ENCODE assay signal across 2 cellular contexts in genomic region chr1:90106271-90106670, GRCh38.
TF ChIP-seq lines count a peak whose summit lies in the region.

No MANE protein-coding gene starts in this region.

TF ChIP-seq in GM23338, 12 proteins besides CTCF, POLR2A, EP300 and RAD21:
- TF ChIP-seq, protein P1, sequence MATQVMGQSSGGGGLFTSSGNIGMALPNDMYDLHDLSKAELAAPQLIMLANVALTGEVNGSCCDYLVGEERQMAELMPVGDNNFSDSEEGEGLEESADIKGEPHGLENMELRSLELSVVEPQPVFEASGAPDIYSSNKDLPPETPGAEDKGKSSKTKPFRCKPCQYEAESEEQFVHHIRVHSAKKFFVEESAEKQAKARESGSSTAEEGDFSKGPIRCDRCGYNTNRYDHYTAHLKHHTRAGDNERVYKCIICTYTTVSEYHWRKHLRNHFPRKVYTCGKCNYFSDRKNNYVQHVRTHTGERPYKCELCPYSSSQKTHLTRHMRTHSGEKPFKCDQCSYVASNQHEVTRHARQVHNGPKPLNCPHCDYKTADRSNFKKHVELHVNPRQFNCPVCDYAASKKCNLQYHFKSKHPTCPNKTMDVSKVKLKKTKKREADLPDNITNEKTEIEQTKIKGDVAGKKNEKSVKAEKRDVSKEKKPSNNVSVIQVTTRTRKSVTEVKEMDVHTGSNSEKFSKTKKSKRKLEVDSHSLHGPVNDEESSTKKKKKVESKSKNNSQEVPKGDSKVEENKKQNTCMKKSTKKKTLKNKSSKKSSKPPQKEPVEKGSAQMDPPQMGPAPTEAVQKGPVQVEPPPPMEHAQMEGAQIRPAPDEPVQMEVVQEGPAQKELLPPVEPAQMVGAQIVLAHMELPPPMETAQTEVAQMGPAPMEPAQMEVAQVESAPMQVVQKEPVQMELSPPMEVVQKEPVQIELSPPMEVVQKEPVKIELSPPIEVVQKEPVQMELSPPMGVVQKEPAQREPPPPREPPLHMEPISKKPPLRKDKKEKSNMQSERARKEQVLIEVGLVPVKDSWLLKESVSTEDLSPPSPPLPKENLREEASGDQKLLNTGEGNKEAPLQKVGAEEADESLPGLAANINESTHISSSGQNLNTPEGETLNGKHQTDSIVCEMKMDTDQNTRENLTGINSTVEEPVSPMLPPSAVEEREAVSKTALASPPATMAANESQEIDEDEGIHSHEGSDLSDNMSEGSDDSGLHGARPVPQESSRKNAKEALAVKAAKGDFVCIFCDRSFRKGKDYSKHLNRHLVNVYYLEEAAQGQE (IDR thresholded peaks at IDR 0.05; ENCODE audit: unreplicated experiment), result no peak
- TF ChIP-seq EZH2phosphoT487 (IDR thresholded peaks at IDR 0.05; ENCODE audit: unreplicated experiment) (no peak), ZNF114 (CRISPR knock-in tag; IDR thresholded peaks at IDR 0.05) (no peak), ZNF331 (CRISPR knock-in tag; IDR thresholded peaks at IDR 0.05; ENCODE audit: low read depth) (no peak), EZH2 (IDR thresholded peaks at IDR 0.05; ENCODE audit: low read depth, unreplicated experiment) (no peak), ZNF462 (CRISPR knock-in tag; IDR thresholded peaks at IDR 0.05) (no peak), POLR2AphosphoS5 (IDR thresholded peaks at IDR 0.05; ENCODE audit: low read depth) (no peak)

TF ChIP-seq in H1, 55 proteins besides CTCF, POLR2A, EP300 and RAD21 (continued from another document):
- no peak for TF ChIP-seq ATF2 (IDR thresholded peaks at IDR 0.05; ENCODE audit: low read length)
- TF ChIP-seq TBP (IDR thresholded peaks at IDR 0.05; ENCODE audit: low read depth, low read length), result no peak
- TF ChIP-seq YY1 (IDR thresholded peaks at IDR 0.05; ENCODE audit: low read depth, low read length), result no peak
- no peak for TF ChIP-seq SIN3A (conservative IDR thresholded peaks at IDR 0.05 in 1 of 2, IDR thresholded peaks at IDR 0.05 in 1 of 2; ENCODE audit: low read depth in 1 of 2, low read length in 2 of 2)
- TF ChIP-seq BRCA1 (IDR thresholded peaks at IDR 0.05; ENCODE audit: low read depth, low read length), result no peak
- TF ChIP-seq, protein P2, sequence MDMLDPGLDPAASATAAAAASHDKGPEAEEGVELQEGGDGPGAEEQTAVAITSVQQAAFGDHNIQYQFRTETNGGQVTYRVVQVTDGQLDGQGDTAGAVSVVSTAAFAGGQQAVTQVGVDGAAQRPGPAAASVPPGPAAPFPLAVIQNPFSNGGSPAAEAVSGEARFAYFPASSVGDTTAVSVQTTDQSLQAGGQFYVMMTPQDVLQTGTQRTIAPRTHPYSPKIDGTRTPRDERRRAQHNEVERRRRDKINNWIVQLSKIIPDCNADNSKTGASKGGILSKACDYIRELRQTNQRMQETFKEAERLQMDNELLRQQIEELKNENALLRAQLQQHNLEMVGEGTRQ (IDR thresholded peaks at IDR 0.05; ENCODE audit: low read length), result no peak
- TF ChIP-seq CHD2 (IDR thresholded peaks at IDR 0.05; ENCODE audit: low read length), result no peak
- no peak for TF ChIP-seq ZNF274 (IDR thresholded peaks at IDR 0.05; ENCODE audit: borderline replicate concordance, extremely low read depth, low read length)
- TF ChIP-seq CBX8 (IDR thresholded peaks at IDR 0.05; ENCODE audit: borderline replicate concordance, low read depth, low read length), result no peak
